19 cellular contexts compared by ENCODE assay signal in the genomic region with DNA sequence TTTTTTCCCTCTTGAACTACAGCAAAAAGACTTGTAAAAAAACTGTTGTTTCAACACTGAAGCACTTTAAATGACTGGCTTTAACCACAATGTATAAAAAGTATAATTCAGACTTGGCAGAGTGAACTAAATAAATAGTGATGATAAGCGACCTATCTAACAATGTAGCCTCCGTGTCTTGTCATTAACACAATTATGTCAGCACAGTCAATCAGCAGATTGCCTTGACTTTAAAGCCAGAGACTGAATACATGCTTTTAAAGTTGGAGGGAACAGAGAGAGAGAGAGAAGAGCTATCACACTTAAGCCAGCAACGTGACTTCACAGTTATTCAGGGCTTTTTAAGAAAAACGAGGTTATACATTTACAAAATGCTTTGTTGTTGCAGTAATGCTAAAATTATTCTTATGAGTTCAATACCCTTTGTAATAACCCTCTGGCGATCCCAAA.
DNase-seq lines count a peak whose midpoint lies in the region; ATAC-seq and TF ChIP-seq lines count a peak whose summit lies in the region.
"Had no signal": no experiment of that assay in that cellular context is flagged by ENCODE, and none has a peak within 500 bp of the region (broad histone marks: within the 10 kb centered on the region; RNA-seq: fewer than 3 reads in every experiment).

No MANE protein-coding gene starts in this region.

- DNase-seq in NCI-H2196 (lab: John Stamatoyannopoulos, UW; ENCODE audit: unreplicated experiment) (peak; percentile 8), NCI-H2196 treated with DMSO at 0.1 percent for 48 hours (lab: John Stamatoyannopoulos, UW; ENCODE audit: unreplicated experiment) (no peak), NCI-H1105 treated with DMSO at 0.1 percent for 48 hours (lab: John Stamatoyannopoulos, UW) (peak; percentile 73), kidney glomerular epithelial cell (lab: John Stamatoyannopoulos, UW) (peak; percentile 16), NCI-H524 (lab: John Stamatoyannopoulos, UW) (no peak)
- no peak for DNase-seq in CD4-positive, alpha-beta T cell
- DNase-seq: activated CD8-positive, alpha-beta T cell treated with anti-CD3 and anti-CD28 coated beads for 36 hours; activated naive CD4-positive, alpha-beta T cell; amniotic stem cell; C1 segment of cervical spinal cord; DMS153; heart right ventricle; left ventricle myocardium superior; NCI-H1694; upper lobe of right lung had no signal

- H3K4me3 Mint-ChIP-seq in CD4-positive, alpha-beta T cell, result no peak overlapping the region
- H3K4me3 Mint-ChIP-seq: activated CD8-positive, alpha-beta T cell treated with anti-CD3 and anti-CD28 coated beads for 36 hours; dendritic cell treated with granulocyte-macrophage colony-stimulating factor and Interleukin-4, amounts not matched to agents 40 ng/mL and 50 ng/mL, for 4 days had no signal

- H3K36me3 Mint-ChIP-seq in CD4-positive, alpha-beta T cell (ENCODE audit: low read depth), result no peaks in the 10 kb centered on the region

- TF ChIP-seq CTCF in CD4-positive, alpha-beta T cell (IDR thresholded peaks at IDR 0.05), result no peak

- intact Hi-C loops in CD4-positive, alpha-beta T cell (cut with DNase I, micrococcal nuclease), result no loop called here

- H3K4me1 Mint-ChIP-seq in CD4-positive, alpha-beta T cell (ENCODE audit: low read depth), result no peaks in the 10 kb centered on the region

- no peak overlapping the region for H3K27ac ChIP-seq in CD4-positive, alpha-beta T cell (ENCODE audit: low read depth, low read length)
- H3K27ac ChIP-seq: A549, heart right ventricle, upper lobe of right lung had no signal

- CTCF ChIA-PET in CD4-positive, alpha-beta T cell (lab: Charles Lee), result no interaction called here

- H3K27ac Mint-ChIP-seq in CD4-positive, alpha-beta T cell, result no peak overlapping the region
- H3K27ac Mint-ChIP-seq: activated CD8-positive, alpha-beta T cell treated with anti-CD3 and anti-CD28 coated beads for 36 hours; dendritic cell treated with granulocyte-macrophage colony-stimulating factor and Interleukin-4, amounts not matched to agents 40 ng/mL and 50 ng/mL, for 4 days had no signal

- no peaks in the 10 kb centered on the region for H3K27me3 ChIP-seq in CD4-positive, alpha-beta T cell (ENCODE audit: control insufficient read depth, insufficient read depth, low read length)
- H3K27me3 ChIP-seq: heart right ventricle, upper lobe of right lung had no signal

- H3K27me3 Mint-ChIP-seq in CD4-positive, alpha-beta T cell, result no peaks in the 10 kb centered on the region
- H3K27me3 Mint-ChIP-seq: dendritic cell treated with granulocyte-macrophage colony-stimulating factor and Interleukin-4, amounts not matched to agents 40 ng/mL and 50 ng/mL, for 4 days had no signal

- ATAC-seq in HG03469 (IDR thresholded peaks at IDR 0.05; ENCODE audit: unreplicated experiment) (no peak), HG03460 (IDR thresholded peaks at IDR 0.05; ENCODE audit: unreplicated experiment) (no peak)
- ATAC-seq in CD4-positive, alpha-beta T cell (ENCODE audit: poor library complexity), result no peak
- ATAC-seq: A549; activated CD8-positive, alpha-beta T cell treated with anti-CD3 and anti-CD28 coated beads for 36 hours; heart right ventricle; left ventricle myocardium superior; upper lobe of right lung had no signal

- H3K9me3 ChIP-seq in CD4-positive, alpha-beta T cell (ENCODE audit: control insufficient read depth, low read length), result no peaks in the 10 kb centered on the region
- H3K9me3 ChIP-seq: upper lobe of right lung had no signal

- peaks cover 5% of the 10 kb centered on the region for H3K9me3 Mint-ChIP-seq in CD4-positive, alpha-beta T cell

- POLR2A ChIA-PET in CD4-positive, alpha-beta T cell (lab: Charles Lee), result no interaction called here

Comparison
In these comparisons a context has a peak if more than half of its experiments do, and no peak if none do; other contexts are left out.
1. DNase-seq: peak in NCI-H2196 (single experiment), NCI-H1105 treated with DMSO at 0.1 percent for 48 hours (single experiment) and kidney glomerular epithelial cell (single experiment); none in NCI-H2196 treated with DMSO at 0.1 percent for 48 hours (single experiment), CD4-positive, alpha-beta T cell (0 of 10) and NCI-H524 (0 of 2).